18 cellular contexts compared by ENCODE assay signal in genomic region chr21:46250146-46250725, GRCh38. TPM values are rescaled to one million over a fixed set of nuclear protein-coding genes. Genes with fewer than 3 reads are reported as not detected.
DNase-seq lines count a peak whose midpoint lies in the region; ATAC-seq, FAIRE-seq and TF ChIP-seq lines count a peak whose summit lies in the region.
"Had no signal": no experiment of that assay in that cellular context is flagged by ENCODE, and none has a peak within 500 bp of the region (broad histone marks: within the 10 kb centered on the region; RNA-seq: fewer than 3 reads in every experiment).

No MANE protein-coding gene starts in this region.

- POLR2A ChIA-PET in activated B cell treated with CpG ODN at 0.5 μM for 24 hours (lab: Charles Lee) = no interaction called here
- POLR2A ChIA-PET in GM10248 (lab: Yijun Ruan, JAX) = no interaction called here

- H2BK120ac ChIP-seq in mesenchymal stem cell (ENCODE audit: low read depth, low read length) = no peak overlapping the region

- intact Hi-C loops in activated B cell treated with CpG ODN at 0.5 μM for 24 hours (cut with micrococcal nuclease) = loop anchor here (10.0 kb wide), 1 partner anchor 105 kb away; no protein-coding TSS in a partner anchor

- FAIRE-seq in GM12891 (lab: Jason Lieb, UNC) = peak; percentile 28
- FAIRE-seq: A549 had no signal

- ATAC-seq in activated B cell treated with CpG ODN at 0.5 μM for 24 hours (ENCODE audit: low read depth) (no peak), HG02973 (IDR thresholded peaks at IDR 0.05; ENCODE audit: unreplicated experiment) (no peak)
- ATAC-seq: A549, Panc1 had no signal

- H3K18ac ChIP-seq in mesenchymal stem cell (ENCODE audit: low read depth in 1 of 2, low read length in 2 of 2) = no peak overlapping the region

- WGBS in mesenchymal stem cell = 85% methylated on average over 6 of the region's 6 CpGs

- no peak overlapping the region for H3K23ac ChIP-seq in mesenchymal stem cell (ENCODE audit: low read length in 2 of 2)

- no peak overlapping the region for H4K91ac ChIP-seq in mesenchymal stem cell (ENCODE audit: low read length)

- CTCF ChIA-PET in activated B cell treated with CpG ODN at 0.5 μM for 24 hours (lab: Charles Lee) = no interaction called here
- CTCF ChIA-PET in GM10248 (lab: Yijun Ruan, JAX) = interaction anchor here (0.7 to 1.5 kb wide), 2 partner anchors 17 to 25 kb away, joined by 3 read pairs; no protein-coding TSS in a partner anchor

- H3K4ac ChIP-seq in mesenchymal stem cell (ENCODE audit: low read depth in 1 of 2, low read length in 2 of 2) = no peak overlapping the region

- no peak overlapping the region for H2BK15ac ChIP-seq in mesenchymal stem cell (ENCODE audit: low read depth, poor library complexity, severe bottlenecking)

- no peak for TF ChIP-seq POLR2A in GM12891 (IDR thresholded peaks at IDR 0.05; ENCODE audit: low read depth, low read length)

- H3K4me1 Mint-ChIP-seq in T-helper 2 cell treated with Interferon-gamma antibody and Interleukin-4, amounts not matched to agents 5 μg/mL and 100 μg/mL, for 36 hours (ENCODE audit: low read depth) = peaks cover 26% of the 10 kb centered on the region
- peaks cover 53% of the 10 kb centered on the region for H3K4me1 Mint-ChIP-seq in activated B cell treated with CpG ODN at 0.5 μM for 24 hours

- no peak overlapping the region for H3K4me2 ChIP-seq in mesenchymal stem cell (ENCODE audit: low read length, poor library complexity, severe bottlenecking)
- H3K4me2 ChIP-seq: A549 had no signal

- no peak overlapping the region for H3K14ac ChIP-seq in mesenchymal stem cell (ENCODE audit: low read length in 2 of 2)

- no peak overlapping the region for H3K27ac ChIP-seq in mesenchymal stem cell (ENCODE audit: low read length, poor library complexity, severe bottlenecking)
- H3K27ac ChIP-seq: A549, breast epithelium, ovary had no signal

- peaks cover 22% of the 10 kb centered on the region for H3K79me1 ChIP-seq in mesenchymal stem cell (replicated peaks; ENCODE audit: low read length, poor library complexity, severe bottlenecking)

- no peak overlapping the region for H3K9ac ChIP-seq in mesenchymal stem cell (ENCODE audit: low read length)

- no peaks in the 10 kb centered on the region for H3K27me3 Mint-ChIP-seq in T-helper 2 cell treated with Interferon-gamma antibody and Interleukin-4, amounts not matched to agents 5 μg/mL and 100 μg/mL, for 36 hours (ENCODE audit: low read depth)
- no peaks in the 10 kb centered on the region for H3K27me3 Mint-ChIP-seq in activated B cell treated with CpG ODN at 0.5 μM for 24 hours

- no peaks in the 10 kb centered on the region for H3K9me3 Mint-ChIP-seq in T-helper 2 cell treated with Interferon-gamma antibody and Interleukin-4, amounts not matched to agents 5 μg/mL and 100 μg/mL, for 36 hours
- H3K9me3 Mint-ChIP-seq in activated B cell treated with CpG ODN at 0.5 μM for 24 hours = no peaks in the 10 kb centered on the region

- H3K36me3 ChIP-seq in mesenchymal stem cell (ENCODE audit: control insufficient read depth in 1 of 2, insufficient read depth in 2 of 2, low read depth in 1 of 2, low read length in 2 of 2) = peaks cover 55 to 97% of the 10 kb centered on the region in 2 experiments
- H3K36me3 ChIP-seq: ovary had no signal

- no peak overlapping the region for H2BK12ac ChIP-seq in mesenchymal stem cell (ENCODE audit: low read length in 2 of 2)

- no peak overlapping the region for H2AFZ ChIP-seq in mesenchymal stem cell (ENCODE audit: low read depth, low read length)

- H2BK5ac ChIP-seq in mesenchymal stem cell (ENCODE audit: low read depth, low read length, poor library complexity, severe bottlenecking) = no peak overlapping the region

- H3K4me3 Mint-ChIP-seq in T-helper 2 cell treated with Interferon-gamma antibody and Interleukin-4, amounts not matched to agents 5 μg/mL and 100 μg/mL, for 36 hours = no peak overlapping the region
- H3K4me3 Mint-ChIP-seq in activated B cell treated with CpG ODN at 0.5 μM for 24 hours = no peak overlapping the region

- DNase-seq in T-helper 2 cell treated with Interferon-gamma antibody and Interleukin-4, amounts not matched to agents 5 μg/mL and 100 μg/mL, for 36 hours (ENCODE audit: low spot score) = no peak
- no peak for DNase-seq in T-helper 2 cell
- no peak for DNase-seq in GM12891 (ENCODE audit: insufficient read length, low spot score)
- no peak for DNase-seq in activated B cell treated with CpG ODN at 0.5 μM for 24 hours
- peak; percentile 39 for DNase-seq in mesenchymal stem cell
- no peak for DNase-seq in SKM-1 (lab: John Stamatoyannopoulos, UW; ENCODE audit: unreplicated experiment)
- no peak for DNase-seq in GM10248 (ENCODE audit: extremely low spot score)
- DNase-seq: activated T-cell treated with anti-CD3 and anti-CD28 coated beads for 4 hours; GOT3; hypothalamus; NCI-H345; ovary; stimulated activated CD4-positive, alpha-beta T cell treated with anti-CD3 and anti-CD28 coated beads, Interleukin-15, amount 100 ng/mL, for 24 hours had no signal

- no peak overlapping the region for H3K4me3 ChIP-seq in mesenchymal stem cell (ENCODE audit: insufficient read depth in 1 of 2, low read depth in 1 of 2, low read length in 2 of 2)
- H3K4me3 ChIP-seq: A549, breast epithelium, lung, ovary had no signal

- H4K8ac ChIP-seq in mesenchymal stem cell (ENCODE audit: low read length) = no peak overlapping the region

- H3K4me1 ChIP-seq in mesenchymal stem cell (ENCODE audit: control insufficient read depth, insufficient read depth, low read depth, low read length) = peaks cover 3% of the 10 kb centered on the region
- H3K4me1 ChIP-seq: A549, breast epithelium had no signal

- peak overlapping the region; percentile 70 for H3K27ac Mint-ChIP-seq in T-helper 2 cell treated with Interferon-gamma antibody and Interleukin-4, amounts not matched to agents 5 μg/mL and 100 μg/mL, for 36 hours
- H3K27ac Mint-ChIP-seq in activated B cell treated with CpG ODN at 0.5 μM for 24 hours = peak overlapping the region; percentile 7

- no peaks in the 10 kb centered on the region for H3K27me3 ChIP-seq in mesenchymal stem cell (ENCODE audit: control insufficient read depth in 1 of 2, insufficient read depth in 1 of 2, low read length in 2 of 2)
- H3K27me3 ChIP-seq: breast epithelium, ovary had no signal

- no peak overlapping the region for H2AK5ac ChIP-seq in mesenchymal stem cell (ENCODE audit: low read length, severe bottlenecking)

- TF ChIP-seq CTCF in activated B cell treated with CpG ODN at 0.5 μM for 24 hours (IDR thresholded peaks at IDR 0.05) = no peak
- no peak for TF ChIP-seq CTCF in GM10248 (IDR thresholded peaks at IDR 0.05; ENCODE audit: control extremely low read depth, extremely low read depth, low read depth, missing control alignments)

- no peaks in the 10 kb centered on the region for H3K9me3 ChIP-seq in mesenchymal stem cell (ENCODE audit: control insufficient read depth, low read length)
- H3K9me3 ChIP-seq: A549, breast epithelium, ovary had no signal

- H3K36me3 Mint-ChIP-seq in T-helper 2 cell treated with Interferon-gamma antibody and Interleukin-4, amounts not matched to agents 5 μg/mL and 100 μg/mL, for 36 hours (ENCODE audit: low read depth) = peaks cover 70% of the 10 kb centered on the region
- peaks cover 84% of the 10 kb centered on the region for H3K36me3 Mint-ChIP-seq in activated B cell treated with CpG ODN at 0.5 μM for 24 hours (ENCODE audit: low read depth)

TF ChIP-seq in GM12891, 5 proteins besides CTCF, POLR2A, EP300 and RAD21:
- TF ChIP-seq TAF1 (IDR thresholded peaks at IDR 0.05; ENCODE audit: low read depth, low read length) (no peak), POU2F2 (IDR thresholded peaks at IDR 0.05; ENCODE audit: low read depth, low read length) (no peak), POLR2AphosphoS5 (IDR thresholded peaks at IDR 0.05; ENCODE audit: low read depth, low read length) (no peak), SPI1 (IDR thresholded peaks at IDR 0.05; ENCODE audit: low read depth, low read length) (no peak), PAX5 (IDR thresholded peaks at IDR 0.05; ENCODE audit: insufficient read depth, low read length, severe bottlenecking) (no peak)

RNA-seq across cellular contexts. Expression of gene LSS, which starts 21.7 kb away (rescaled TPM):
- 36.0 TPM for polyA plus RNA-seq in GM12891 (2012; ENCODE audit: low read depth, missing spikeins)
- 76.3 and 99.0 TPM in 2 replicates for total RNA-seq in activated B cell treated with CpG ODN at 0.5 μM for 24 hours
- polyA plus RNA-seq in mesenchymal stem cell (2013, experiment 1 of 2) = 120 TPM
- polyA plus RNA-seq in mesenchymal stem cell (2013, experiment 2 of 2) = 119 TPM

RNA-seq across cellular contexts. Expression of gene MCM3AP, which starts 35.2 kb away (rescaled TPM):
- polyA plus RNA-seq in GM12891 (2012; ENCODE audit: low read depth, missing spikeins) = 38.5 TPM
- 136 and 147 TPM in 2 replicates for total RNA-seq in activated B cell treated with CpG ODN at 0.5 μM for 24 hours
- polyA plus RNA-seq in mesenchymal stem cell (2013, experiment 1 of 2) = 33.7 TPM
- polyA plus RNA-seq in mesenchymal stem cell (2013, experiment 2 of 2) = 32.9 TPM

RNA-seq across cellular contexts. Expression of gene YBEY, which starts 35.9 kb away (rescaled TPM):
- 20.5 TPM for polyA plus RNA-seq in GM12891 (2012; ENCODE audit: low read depth, missing spikeins)
- 11.8 and 13.7 TPM in 2 replicates for total RNA-seq in activated B cell treated with CpG ODN at 0.5 μM for 24 hours
- polyA plus RNA-seq in mesenchymal stem cell (2013, experiment 1 of 2) = 14.6 TPM
- 15.5 TPM for polyA plus RNA-seq in mesenchymal stem cell (2013, experiment 2 of 2)
